Comparison of ENCODE assay signal across 8 cellular contexts in genomic region chr2:237059155-237059875, GRCh38.
DNase-seq lines count a peak whose midpoint lies in the region; ATAC-seq lines count a peak whose summit lies in the region.
"Had no signal": no experiment of that assay in that cellular context is flagged by ENCODE, and none has a peak within 500 bp of the region (broad histone marks: within the 10 kb centered on the region; RNA-seq: fewer than 3 reads in every experiment).

No MANE protein-coding gene starts in this region.

- H3K4me3 Mint-ChIP-seq in memory B cell: peak overlapping the region; percentile 84

- DNase-seq in memory B cell (ENCODE audit: low spot score in 2 of 2) (peak in 1 of 2 donors; percentile 26), UCSD-AML1 (lab: John Stamatoyannopoulos, UW; ENCODE audit: unreplicated experiment) (no peak)
- no peak for DNase-seq in stimulated activated CD8-positive, alpha-beta memory T cell treated with anti-CD3 and anti-CD28 coated beads, Interleukin-4, amount 100 ng/mL, for 48 hours
- no peak for DNase-seq in NK-92 treated with Interleukin-12 subunit alpha and Interleukin-12 subunit beta, amount 100 ng/mL, for 24 hours (lab: John Stamatoyannopoulos, UW)
- DNase-seq: glutamatergic neuron had no signal

- H3K4me1 Mint-ChIP-seq in memory B cell: peaks cover 26% of the 10 kb centered on the region

- H3K27ac Mint-ChIP-seq in memory B cell: no peak overlapping the region

- peaks cover 8% of the 10 kb centered on the region for H3K27me3 Mint-ChIP-seq in memory B cell

- H3K36me3 Mint-ChIP-seq in memory B cell: no peaks in the 10 kb centered on the region

- ATAC-seq in GM18861 (IDR thresholded peaks at IDR 0.05; ENCODE audit: unreplicated experiment) (peak; percentile 70), GM21390 (IDR thresholded peaks at IDR 0.05; ENCODE audit: unreplicated experiment) (peak; percentile 79), HG03175 (IDR thresholded peaks at IDR 0.05; ENCODE audit: unreplicated experiment) (peak; percentile 83), memory B cell (ENCODE audit: low read depth) (peak; percentile 80)

- no peaks in the 10 kb centered on the region for H3K9me3 Mint-ChIP-seq in memory B cell
